In genomic region chr13:50248537-50249521, GRCh38 we compare ENCODE assay signal across 19 cellular contexts.
DNase-seq lines count a peak whose midpoint lies in the region; ATAC-seq and TF ChIP-seq lines count a peak whose summit lies in the region.
"Had no signal": no experiment of that assay in that cellular context is flagged by ENCODE, and none has a peak within 500 bp of the region (broad histone marks: within the 10 kb centered on the region; RNA-seq: fewer than 3 reads in every experiment).

No MANE protein-coding gene starts in this region.

- CTCF ChIA-PET in activated naive CD4-positive, alpha-beta T cell treated with anti-CD3 and anti-CD28 coated beads, Interleukin-2, amount 10 ng/mL, durations not matched to agents 7 days and 5 days (lab: Charles Lee), result no interaction called here
- CTCF ChIA-PET in WTC11 (lab: Charles Lee), result no interaction called here

- 87% methylated on average over 4 of the region's 4 CpGs for WGBS in suprapubic skin

- ATAC-seq in WTC11, result peak; percentile 70
- ATAC-seq: left colon; stimulated activated naive B cell treated with anti-CD40 and anti-IgM and Interleukin-4, amounts not matched to agents 10 μg/mL and 1 μg/mL and 100 μg/mL, for 72 hours had no signal

- no peaks in the 10 kb centered on the region for H3K27me3 ChIP-seq in suprapubic skin
- no peaks in the 10 kb centered on the region for H3K27me3 ChIP-seq in MG63
- H3K27me3 ChIP-seq: cardiac muscle cell had no signal

- no peak for TF ChIP-seq POLR2A in suprapubic skin (IDR thresholded peaks at IDR 0.05)

- H3K36me3 Mint-ChIP-seq in activated naive CD4-positive, alpha-beta T cell treated with anti-CD3 and anti-CD28 coated beads, Interleukin-2, amount 10 ng/mL, durations not matched to agents 7 days and 5 days, result no peaks in the 10 kb centered on the region
- H3K36me3 Mint-ChIP-seq in WTC11 (no peaks in the 10 kb centered on the region), immature natural killer cell (peaks cover 0 to 22% (median 0%) of the 10 kb centered on the region in 3 donors)
- H3K36me3 Mint-ChIP-seq: stimulated activated naive B cell treated with anti-CD40 and anti-IgM and Interleukin-4, amounts not matched to agents 10 μg/mL and 1 μg/mL and 100 μg/mL, for 72 hours had no signal

- peak overlapping the region; percentile 22 for H3K27ac Mint-ChIP-seq in activated naive CD4-positive, alpha-beta T cell treated with anti-CD3 and anti-CD28 coated beads, Interleukin-2, amount 10 ng/mL, durations not matched to agents 7 days and 5 days
- H3K27ac Mint-ChIP-seq in WTC11 (no peak overlapping the region), immature natural killer cell (peak overlapping the region; percentile 49 to 70 (median 64))
- H3K27ac Mint-ChIP-seq: stimulated activated naive B cell treated with anti-CD40 and anti-IgM and Interleukin-4, amounts not matched to agents 10 μg/mL and 1 μg/mL and 100 μg/mL, for 72 hours had no signal

- H3K36me3 ChIP-seq in suprapubic skin (no peaks in the 10 kb centered on the region), MG63 (no peaks in the 10 kb centered on the region)
- H3K36me3 ChIP-seq: cardiac muscle cell, HAP-1 had no signal

- TF ChIP-seq CTCF in WTC11 (IDR thresholded peaks at IDR 0.05) (no peak), suprapubic skin (IDR thresholded peaks at IDR 0.05) (no peak)

- POLR2A ChIA-PET in WTC11 (lab: Charles Lee), result no interaction called here

- H3K27me3 Mint-ChIP-seq in activated naive CD4-positive, alpha-beta T cell treated with anti-CD3 and anti-CD28 coated beads, Interleukin-2, amount 10 ng/mL, durations not matched to agents 7 days and 5 days, result no peaks in the 10 kb centered on the region
- H3K27me3 Mint-ChIP-seq in WTC11 (ENCODE audit: low read depth), result peaks cover 21% of the 10 kb centered on the region
- H3K27me3 Mint-ChIP-seq in immature natural killer cell (ENCODE audit: low read depth in 3 of 3), result peaks cover 3 to 4% (median 4%) of the 10 kb centered on the region in 3 donors
- H3K27me3 Mint-ChIP-seq: stimulated activated naive B cell treated with anti-CD40 and anti-IgM and Interleukin-4, amounts not matched to agents 10 μg/mL and 1 μg/mL and 100 μg/mL, for 72 hours had no signal

- peaks cover 1% of the 10 kb centered on the region for H3K9me3 Mint-ChIP-seq in activated naive CD4-positive, alpha-beta T cell treated with anti-CD3 and anti-CD28 coated beads, Interleukin-2, amount 10 ng/mL, durations not matched to agents 7 days and 5 days
- H3K9me3 Mint-ChIP-seq in WTC11, result no peaks in the 10 kb centered on the region
- H3K9me3 Mint-ChIP-seq in immature natural killer cell, result no peaks in the 10 kb centered on the region

- H3K9me3 ChIP-seq in suprapubic skin (no peaks in the 10 kb centered on the region), MG63 (no peaks in the 10 kb centered on the region)
- H3K9me3 ChIP-seq: HAP-1 had no signal

- DNase-seq in activated naive CD4-positive, alpha-beta T cell treated with anti-CD3 and anti-CD28 coated beads, Interleukin-2, amount 10 ng/mL, durations not matched to agents 7 days and 5 days, result no peak
- DNase-seq in activated naive CD4-positive, alpha-beta T cell (lab: John Stamatoyannopoulos, UW), result no peak
- peak; percentile 30 for DNase-seq in WTC11 (ENCODE audit: low spot score)
- peak in 1 of 3 donors; percentile 25 for DNase-seq in immature natural killer cell
- no peak for DNase-seq in NCI-H1436 treated with DMSO at 0.1 percent for 48 hours (lab: John Stamatoyannopoulos, UW)
- DNase-seq in suprapubic skin (ENCODE audit: low spot score in 2 of 2), result no peak
- no peak for DNase-seq in SIG-M5 treated with dmso at 0.1 percent for 504 hours (lab: John Stamatoyannopoulos, UW; ENCODE audit: unreplicated experiment)
- DNase-seq in MG63, result no peak
- DNase-seq: activated CD4-positive, alpha-beta T cell treated with anti-CD3 and anti-CD28 coated beads for 4 hours; activated T-cell treated with anti-CD3 and anti-CD28 coated beads, Interleukin-2, amount 50 U/mL, for 48 hours; Calu3; hypothalamus; left colon; NCI-H1694 treated with DMSO at 0.1 percent for 48 hours; NCI-H446; SHP77 treated with DMSO at 0.1 percent for 48 hours; stimulated activated naive B cell treated with anti-CD40 and anti-IgM and Interleukin-4, amounts not matched to agents 10 μg/mL and 1 μg/mL and 100 μg/mL, for 72 hours had no signal

- TF ChIP-seq EP300 in suprapubic skin (IDR thresholded peaks at IDR 0.05), result no peak

- H3K27ac ChIP-seq in suprapubic skin, result no peak overlapping the region
- H3K27ac ChIP-seq: cardiac muscle cell had no signal

- no peak overlapping the region for H3K4me3 Mint-ChIP-seq in activated naive CD4-positive, alpha-beta T cell treated with anti-CD3 and anti-CD28 coated beads, Interleukin-2, amount 10 ng/mL, durations not matched to agents 7 days and 5 days
- no peak overlapping the region for H3K4me3 Mint-ChIP-seq in WTC11
- H3K4me3 Mint-ChIP-seq in immature natural killer cell, result peak overlapping the region; percentile 19 to 67 (median 53)
- H3K4me3 Mint-ChIP-seq: stimulated activated naive B cell treated with anti-CD40 and anti-IgM and Interleukin-4, amounts not matched to agents 10 μg/mL and 1 μg/mL and 100 μg/mL, for 72 hours had no signal

- H3K4me3 ChIP-seq in suprapubic skin, result no peak overlapping the region
- H3K4me3 ChIP-seq in MG63, result no peak overlapping the region
- H3K4me3 ChIP-seq: cardiac muscle cell, HAP-1 had no signal

- H3K4me1 ChIP-seq in suprapubic skin, result no peaks in the 10 kb centered on the region
- H3K4me1 ChIP-seq: HAP-1 had no signal

- peaks cover 19% of the 10 kb centered on the region for H3K4me1 Mint-ChIP-seq in activated naive CD4-positive, alpha-beta T cell treated with anti-CD3 and anti-CD28 coated beads, Interleukin-2, amount 10 ng/mL, durations not matched to agents 7 days and 5 days
- H3K4me1 Mint-ChIP-seq in WTC11 (peaks cover 13% of the 10 kb centered on the region), immature natural killer cell (peaks cover 29 to 44% of the 10 kb centered on the region in 2 donors)

TF ChIP-seq in WTC11, 78 proteins besides CTCF, POLR2A, EP300 and RAD21:
- TF ChIP-seq SOX15 (CRISPR knock-in tag; IDR thresholded peaks at IDR 0.05), result no peak
- TF ChIP-seq PRRX2 (CRISPR knock-in tag; IDR thresholded peaks at IDR 0.05), result no peak
- no peak for TF ChIP-seq ZNF532 (CRISPR knock-in tag; IDR thresholded peaks at IDR 0.05; ENCODE audit: borderline replicate concordance)
- no peak for TF ChIP-seq MAX (CRISPR knock-in tag; IDR thresholded peaks at IDR 0.05)
- no peak for TF ChIP-seq SMAD4 (CRISPR knock-in tag; IDR thresholded peaks at IDR 0.05)

Comparison
In these comparisons a context has a peak if more than half of its experiments do, and no peak if none do; other contexts are left out.
1. H3K4me3 Mint-ChIP-seq: peak in immature natural killer cell (5 of 5); none in activated naive CD4-positive, alpha-beta T cell treated with anti-CD3 and anti-CD28 coated beads, Interleukin-2, amount 10 ng/mL, durations not matched to agents 7 days and 5 days (single experiment) and WTC11 (single experiment).